8 cellular contexts compared by ENCODE assay signal in the genomic region with DNA sequence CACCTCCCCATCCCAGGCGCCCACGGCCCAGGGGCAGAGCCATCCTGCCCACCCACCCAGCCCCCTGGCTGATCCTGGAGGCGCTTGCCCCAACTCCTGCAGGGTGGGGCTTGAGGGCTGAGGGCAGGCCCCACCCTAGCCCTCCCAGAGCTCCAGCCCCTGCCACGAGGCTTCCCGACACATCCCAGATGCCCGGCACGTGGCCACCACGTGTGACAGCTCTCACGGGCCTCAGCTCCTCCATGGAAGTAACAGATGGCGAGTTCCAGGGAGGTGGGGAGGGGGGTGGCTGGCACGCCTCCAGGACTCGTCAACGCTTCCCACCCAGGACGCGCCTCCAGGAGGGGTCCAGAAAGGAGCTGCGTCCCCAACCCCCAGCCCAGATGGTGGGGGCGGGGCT. TPM values are rescaled to one million over a fixed set of nuclear protein-coding genes. Genes with fewer than 3 reads are reported as not detected.
DNase-seq lines count a peak whose midpoint lies in the region; ATAC-seq and TF ChIP-seq lines count a peak whose summit lies in the region.

No MANE protein-coding gene starts in this region.

- no peak overlapping the region for H3K27ac Mint-ChIP-seq in activated naive CD4-positive, alpha-beta T cell treated with anti-CD3 and anti-CD28 coated beads, Interleukin-2, amount 50 U/mL, for 72 hours

- no peaks in the 10 kb centered on the region for H3K27me3 ChIP-seq in effector memory CD4-positive, alpha-beta T cell (replicated peaks; ENCODE audit: control insufficient read depth, insufficient read depth, low read length, poor library complexity, severe bottlenecking)
- H3K27me3 ChIP-seq in psoas muscle (ENCODE audit: insufficient read depth in 3 of 3, low read length in 2 of 3) (no peaks in the 10 kb centered on the region), MG63 (no peaks in the 10 kb centered on the region), osteoblast (ENCODE audit: insufficient read depth, low read length) (no peaks in the 10 kb centered on the region)

- H3K4me3 ChIP-seq in effector memory CD4-positive, alpha-beta T cell (ENCODE audit: insufficient read depth, low read depth, low read length, poor library complexity, severe bottlenecking), result no peak overlapping the region
- H3K4me3 ChIP-seq in psoas muscle (no peak overlapping the region), MG63 (no peak overlapping the region), osteoblast (ENCODE audit: insufficient read depth, low read length) (no peak overlapping the region)

- ATAC-seq in psoas muscle, result peak; percentile 10 to 60 (median 26)
- no peak for ATAC-seq in activated naive CD4-positive, alpha-beta T cell treated with anti-CD3 and anti-CD28 coated beads, Interleukin-2, amount 50 U/mL, for 72 hours

- DNase-seq in DMS 273 (lab: John Stamatoyannopoulos, UW; ENCODE audit: unreplicated experiment), result peak; percentile 96
- DNase-seq in NCI-H1092 treated with DMSO at 0.1 percent for 48 hours (lab: John Stamatoyannopoulos, UW), result peak; percentile 62
- no peak for DNase-seq in effector memory CD4-positive, alpha-beta T cell
- DNase-seq in psoas muscle, result peak; percentile 64 to 82
- no peak for DNase-seq in retina
- DNase-seq in activated naive CD4-positive, alpha-beta T cell treated with anti-CD3 and anti-CD28 coated beads, Interleukin-2, amount 50 U/mL, for 72 hours (ENCODE audit: low spot score in 2 of 2), result no peak
- DNase-seq in MG63, result no peak
- DNase-seq in osteoblast (ENCODE audit: insufficient read length, low spot score, missing footprints), result no peak

- TF ChIP-seq CTCF in psoas muscle (IDR thresholded peaks at IDR 0.05) (no peak), osteoblast (IDR thresholded peaks at IDR 0.05; ENCODE audit: extremely low read depth, low read depth, low read length) (no peak)

- peaks cover 2% of the 10 kb centered on the region for H3K79me2 ChIP-seq in osteoblast (ENCODE audit: insufficient read depth, low read length)

- H4K20me1 ChIP-seq in osteoblast (ENCODE audit: insufficient read depth, low read length), result peaks cover 8% of the 10 kb centered on the region

- H3K36me3 Mint-ChIP-seq in activated naive CD4-positive, alpha-beta T cell treated with anti-CD3 and anti-CD28 coated beads, Interleukin-2, amount 50 U/mL, for 72 hours, result no peaks in the 10 kb centered on the region

- no peak overlapping the region for H3K4me2 ChIP-seq in osteoblast (ENCODE audit: insufficient read depth, low read length)

- H3K36me3 ChIP-seq in effector memory CD4-positive, alpha-beta T cell (ENCODE audit: control insufficient read depth, insufficient read depth, low read length), result no peaks in the 10 kb centered on the region
- H3K36me3 ChIP-seq in psoas muscle (ENCODE audit: insufficient read depth in 1 of 2, low read depth in 1 of 2) (peaks cover 0 to 25% of the 10 kb centered on the region in 2 donors), MG63 (no peaks in the 10 kb centered on the region; the same call in 1 of the 2 replicates), osteoblast (ENCODE audit: insufficient read depth, low read length) (peaks cover 68% of the 10 kb centered on the region)

- intact Hi-C loops in psoas muscle (cut with DNase I), result no loop called here

- H3K9me3 ChIP-seq in effector memory CD4-positive, alpha-beta T cell (ENCODE audit: control insufficient read depth, low read length), result no peaks in the 10 kb centered on the region
- H3K9me3 ChIP-seq in psoas muscle (no peaks in the 10 kb centered on the region), MG63 (no peaks in the 10 kb centered on the region), osteoblast (ENCODE audit: low read depth, low read length) (no peaks in the 10 kb centered on the region)

- peak overlapping the region; percentile 58 for H3K27ac ChIP-seq in effector memory CD4-positive, alpha-beta T cell (ENCODE audit: insufficient read depth, low read length, poor library complexity, severe bottlenecking)
- H3K27ac ChIP-seq in psoas muscle, result peak overlapping the region; percentile 36
- no peak overlapping the region for H3K27ac ChIP-seq in osteoblast (ENCODE audit: low read depth, low read length)

- H3K9me3 Mint-ChIP-seq in activated naive CD4-positive, alpha-beta T cell treated with anti-CD3 and anti-CD28 coated beads, Interleukin-2, amount 50 U/mL, for 72 hours, result no peaks in the 10 kb centered on the region

- 40 to 60% (median 48%) methylated on average over 16 to 17 of the region's 17 CpGs for WGBS in psoas muscle, 3 donors

- H3K4me1 ChIP-seq in effector memory CD4-positive, alpha-beta T cell (ENCODE audit: control insufficient read depth, insufficient read depth, low read length, poor library complexity, severe bottlenecking), result peaks cover 43% of the 10 kb centered on the region
- no peaks in the 10 kb centered on the region for H3K4me1 ChIP-seq in psoas muscle
- H3K4me1 ChIP-seq in osteoblast (ENCODE audit: insufficient read depth, low read length), result no peaks in the 10 kb centered on the region

- no peak overlapping the region for H2AFZ ChIP-seq in osteoblast (ENCODE audit: low read length)

RNA-seq across cellular contexts. Expression of gene PLXND1, which starts 29.1 kb away (rescaled TPM):
- total RNA-seq in psoas muscle (10 to 100 TPM; 28.2 to 49.9 (median 31.9) TPM), osteoblast (126 and 134 TPM in 2 replicates)
- 10 to 100 TPM; 15.5 to 24.0 (median 20.7) TPM for polyA plus RNA-seq in psoas muscle
- total RNA-seq in activated naive CD4-positive, alpha-beta T cell treated with anti-CD3 and anti-CD28 coated beads, Interleukin-2, amount 50 U/mL, for 72 hours, result 1 to 10 TPM; 3.5 to 5.7 TPM
- 5.8 and 21.9 TPM in 2 replicates for total RNA-seq in MG63 (2014; rRNA removed; shearing (Covaris generic); ENCODE audit: low replicate concordance)

RNA-seq across cellular contexts. Expression of gene H1-8, which starts 34.4 kb away (rescaled TPM):
- total RNA-seq in psoas muscle (not detected), osteoblast (not detected in 2 replicates)
- not detected for polyA plus RNA-seq in psoas muscle
- not detected for total RNA-seq in activated naive CD4-positive, alpha-beta T cell treated with anti-CD3 and anti-CD28 coated beads, Interleukin-2, amount 50 U/mL, for 72 hours
- not detected in 2 replicates for total RNA-seq in MG63 (2014; rRNA removed; shearing (Covaris generic); ENCODE audit: low replicate concordance)

RNA-seq across cellular contexts. Expression of gene RHO, which starts 48.9 kb away (rescaled TPM):
- total RNA-seq in psoas muscle (not detected), osteoblast (not detected in 2 replicates)
- polyA plus RNA-seq in psoas muscle, result under 1 TPM in 1 of 3 donors, not detected in 2; 0.01 TPM
- not detected for total RNA-seq in activated naive CD4-positive, alpha-beta T cell treated with anti-CD3 and anti-CD28 coated beads, Interleukin-2, amount 50 U/mL, for 72 hours
- not detected in 2 replicates for total RNA-seq in MG63 (2014; rRNA removed; shearing (Covaris generic); ENCODE audit: low replicate concordance)

Comparison
In these comparisons a context has a peak if more than half of its experiments do, and no peak if none do; other contexts are left out.
1. DNase-seq: peak in DMS 273 (single experiment), NCI-H1092 treated with DMSO at 0.1 percent for 48 hours (single experiment) and psoas muscle (2 of 2); none in effector memory CD4-positive, alpha-beta T cell (0 of 3), retina (single experiment), activated naive CD4-positive, alpha-beta T cell treated with anti-CD3 and anti-CD28 coated beads, Interleukin-2, amount 50 U/mL, for 72 hours (0 of 2), MG63 (single experiment) and osteoblast (single experiment).
2. ATAC-seq: peak in psoas muscle (4 of 4); none in activated naive CD4-positive, alpha-beta T cell treated with anti-CD3 and anti-CD28 coated beads, Interleukin-2, amount 50 U/mL, for 72 hours (0 of 2).